Comparison of ENCODE assay signal across 1 cellular context in genomic region chr22:32478994-32479393, GRCh38.
TF ChIP-seq lines count a peak whose summit lies in the region.

No MANE protein-coding gene starts in this region.

TF ChIP-seq in GM12878, 131 proteins besides CTCF, POLR2A, EP300 and RAD21:
- no peak for TF ChIP-seq ATF3 (IDR thresholded peaks at IDR 0.05; ENCODE audit: borderline replicate concordance, extremely low read depth, low read depth, low read length)
- TF ChIP-seq TCF7 (IDR thresholded peaks at IDR 0.05; ENCODE audit: borderline replicate concordance) = no peak
TF ChIP-seq in GM12878: peak in this region for 0.
